ENCODE assay signal across 20 cellular contexts in genomic region chr3:194223951-194224350, GRCh38.
"Had no signal": no experiment of that assay in that cellular context is flagged by ENCODE, and none has a peak within 500 bp of the region (broad histone marks: within the 10 kb centered on the region; RNA-seq: fewer than 3 reads in every experiment).

No MANE protein-coding gene starts in this region.

- H3K9me3 ChIP-seq: esophagus muscularis mucosa, heart right ventricle, ovary, sigmoid colon, stomach had no signal

- H3K36me3 Mint-ChIP-seq: activated naive CD8-positive, alpha-beta T cell treated with anti-CD3 and anti-CD28 coated beads for 36 hours; stimulated activated effector memory CD8-positive, alpha-beta T cell treated with anti-CD3 and anti-CD28 coated beads, Interleukin-12 subunit alpha, Interleukin-12 subunit beta, amount 100 ng/mL, for 72 hours had no signal

- DNase-seq: activated CD4-positive, alpha-beta T cell treated with anti-CD3 and anti-CD28 coated beads, Interleukin-2, amount 50 U/mL, for 4 hours; activated CD4-positive, CD25-positive, alpha-beta regulatory T cell treated with anti-CD3 and anti-CD28 coated beads, Interleukin-2, amount 50 U/mL, for 72 hours; activated gamma-delta T cell treated with Interleukin-2 at 50 U/mL for 16 hours; activated naive CD8-positive, alpha-beta T cell treated with anti-CD3 and anti-CD28 coated beads for 36 hours; amniotic stem cell; dermis blood vessel endothelial cell; effector memory CD4-positive, alpha-beta T cell; heart right ventricle; immature natural killer cell; mesenchymal stem cell; naive thymus-derived CD4-positive, alpha-beta T cell; ovary; sigmoid colon; stimulated activated CD4-positive, alpha-beta T cell treated with anti-CD3 and anti-CD28 coated beads, Interleukin-4, amount 100 ng/mL, for 24 hours; stomach; trophoblast cell had no signal

- H3K4me3 Mint-ChIP-seq: activated naive CD8-positive, alpha-beta T cell treated with anti-CD3 and anti-CD28 coated beads for 36 hours; naive thymus-derived CD4-positive, alpha-beta T cell; stimulated activated effector memory CD8-positive, alpha-beta T cell treated with anti-CD3 and anti-CD28 coated beads, Interleukin-12 subunit alpha, Interleukin-12 subunit beta, amount 100 ng/mL, for 72 hours had no signal

- H3K27ac Mint-ChIP-seq: activated naive CD8-positive, alpha-beta T cell treated with anti-CD3 and anti-CD28 coated beads for 36 hours; stimulated activated effector memory CD8-positive, alpha-beta T cell treated with anti-CD3 and anti-CD28 coated beads, Interleukin-12 subunit alpha, Interleukin-12 subunit beta, amount 100 ng/mL, for 72 hours; T-helper 2 cell treated with Interferon-gamma antibody and Interleukin-4, amounts not matched to agents 5 μg/mL and 100 μg/mL, for 36 hours had no signal

- H3K36me3 ChIP-seq: cardiac muscle cell, esophagus muscularis mucosa, heart right ventricle, ovary, sigmoid colon, stomach had no signal

- H3K9me3 Mint-ChIP-seq: immature natural killer cell; stimulated activated effector memory CD8-positive, alpha-beta T cell treated with anti-CD3 and anti-CD28 coated beads, Interleukin-12 subunit alpha, Interleukin-12 subunit beta, amount 100 ng/mL, for 72 hours; T-helper 2 cell treated with Interferon-gamma antibody and Interleukin-4, amounts not matched to agents 5 μg/mL and 100 μg/mL, for 36 hours had no signal

- H3K4me3 ChIP-seq: cardiac muscle cell, esophagus muscularis mucosa, ovary, sigmoid colon, stomach had no signal

- H3K27ac ChIP-seq: cardiac muscle cell, heart right ventricle, ovary had no signal

- ATAC-seq: naive thymus-derived CD4-positive, alpha-beta T cell; stimulated activated effector memory CD8-positive, alpha-beta T cell treated with anti-CD3 and anti-CD28 coated beads, Interleukin-12 subunit alpha, Interleukin-12 subunit beta, amount 100 ng/mL, for 72 hours had no signal

- H3K27me3 ChIP-seq: cardiac muscle cell, esophagus muscularis mucosa, ovary, sigmoid colon had no signal
